In genomic region chr12:118287728-118288127, GRCh38 we compare ENCODE assay signal across 22 cellular contexts.
"Had no signal": no experiment of that assay in that cellular context is flagged by ENCODE, and none has a peak within 500 bp of the region (broad histone marks: within the 10 kb centered on the region; RNA-seq: fewer than 3 reads in every experiment).

No MANE protein-coding gene starts in this region.

- H3K27ac ChIP-seq: KMS-11, SJSA1, SK-N-MC had no signal

- H3K36me3 ChIP-seq: SJSA1 had no signal

- H3K27me3 ChIP-seq: SJSA1 had no signal

- H3K27me3 Mint-ChIP-seq: IgD-negative memory B cell had no signal

- H3K4me3 Mint-ChIP-seq: IgD-negative memory B cell had no signal

- H3K9ac ChIP-seq: KMS-11 had no signal

- H3K4me3 ChIP-seq: K562, SJSA1, SK-N-MC had no signal

- H3K9me3 ChIP-seq: SJSA1 had no signal

- DNase-seq: Kasumi-1, MM.1S, NCI-H1092 treated with DMSO at 0.1 percent for 48 hours, NCI-H1436, NCI-H187, NCI-H2029, NCI-H2081 treated with DMSO at 0.1 percent for 48 hours, NCI-H2171, NCI-H226, NCI-H446, NCI-H510A, NCI-H524 treated with DMSO at 0.1 percent for 48 hours, NCI-H69, NCI-H774, Right ventricle myocardium superior, RPMI8226, SIG-M5 had no signal

- H3K4me2 ChIP-seq: KMS-11 had no signal
